ENCODE assay signal across 13 cellular contexts in the genomic region with DNA sequence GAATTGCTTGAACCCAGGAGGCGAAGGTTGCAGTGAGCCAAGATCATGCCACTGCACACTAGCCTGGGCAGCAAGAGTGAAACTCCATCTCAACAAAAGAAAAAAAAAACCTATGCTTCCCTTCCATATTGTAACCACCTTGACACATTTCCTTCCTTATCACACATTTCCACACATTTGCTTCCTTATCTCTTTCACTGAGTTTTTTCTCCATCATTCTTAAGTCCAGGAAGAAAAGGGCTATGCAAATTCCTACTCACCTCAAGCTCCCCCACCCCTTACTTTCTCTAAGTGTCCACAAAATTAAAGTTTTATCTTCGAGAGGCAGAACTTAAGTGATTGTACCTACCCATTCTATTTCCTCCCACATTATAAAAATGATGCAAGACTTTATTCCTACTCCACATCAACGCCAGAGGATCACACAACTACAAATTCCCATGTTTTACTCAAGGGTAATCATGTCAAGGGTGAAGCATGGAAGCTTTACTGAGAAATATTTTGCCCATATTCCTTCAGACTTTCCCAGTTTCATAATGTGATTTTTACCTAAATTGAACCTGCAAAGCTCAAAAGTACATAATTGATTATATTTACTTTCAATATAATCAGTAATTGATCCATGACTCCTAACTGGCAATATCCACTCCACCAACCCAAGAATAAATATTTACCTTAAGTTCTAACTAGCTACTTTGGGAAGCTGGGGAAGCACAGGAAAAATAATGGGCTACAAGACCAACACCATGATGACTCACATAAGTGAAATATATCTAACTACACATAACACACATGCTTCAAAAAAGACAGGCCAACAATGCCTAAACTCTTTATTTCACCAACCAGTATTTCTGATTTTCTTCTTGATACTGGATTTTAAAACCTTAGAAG.
"Had no signal": no experiment of that assay in that cellular context is flagged by ENCODE, and none has a peak within 500 bp of the region (broad histone marks: within the 10 kb centered on the region; RNA-seq: fewer than 3 reads in every experiment).

No MANE protein-coding gene starts in this region.

- H3K4me1 Mint-ChIP-seq: mesothelial cell of epicardium had no signal

- H3K27me3 ChIP-seq: brain microvascular endothelial cell, esophagus muscularis mucosa, right atrium auricular region had no signal

- H3K27ac Mint-ChIP-seq: activated B cell treated with CpG ODN at 0.5 μM for 24 hours, mesothelial cell of epicardium had no signal

- H3K27me3 Mint-ChIP-seq: activated B cell treated with CpG ODN at 0.5 μM for 24 hours had no signal

- H3K27ac ChIP-seq: brain microvascular endothelial cell, esophagus muscularis mucosa, right atrium auricular region, skin epidermis had no signal

- ATAC-seq: activated T-cell treated with anti-CD3 and anti-CD28 coated beads, Interleukin-2, amount 50 U/mL, for 4 hours had no signal

- H3K9me3 ChIP-seq: esophagus muscularis mucosa, right atrium auricular region, SK-N-SH had no signal

- H3K4me3 ChIP-seq: esophagus muscularis mucosa, right atrium auricular region, skin epidermis had no signal

- H3K9me3 Mint-ChIP-seq: activated B cell treated with CpG ODN at 0.5 μM for 24 hours; activated T-cell treated with anti-CD3 and anti-CD28 coated beads, Interleukin-2, amount 50 U/mL, for 4 hours; mesothelial cell of epicardium had no signal

- DNase-seq: activated B cell treated with CpG ODN at 0.5 μM for 24 hours; activated CD4-positive, alpha-beta T cell treated with anti-CD3 and anti-CD28 coated beads, Interleukin-2, amount 50 U/mL, for 1 hour; activated T-cell treated with anti-CD3 and anti-CD28 coated beads, Interleukin-2, amount 50 U/mL, for 4 hours; brain microvascular endothelial cell; hypothalamus; posterior cingulate gyrus; SK-N-SH; substantia nigra; trophoblast cell had no signal

- H3K4me3 Mint-ChIP-seq: activated B cell treated with CpG ODN at 0.5 μM for 24 hours; activated T-cell treated with anti-CD3 and anti-CD28 coated beads, Interleukin-2, amount 50 U/mL, for 4 hours; mesothelial cell of epicardium had no signal

- H3K4me1 ChIP-seq: esophagus muscularis mucosa, right atrium auricular region had no signal
